In the genomic region with DNA sequence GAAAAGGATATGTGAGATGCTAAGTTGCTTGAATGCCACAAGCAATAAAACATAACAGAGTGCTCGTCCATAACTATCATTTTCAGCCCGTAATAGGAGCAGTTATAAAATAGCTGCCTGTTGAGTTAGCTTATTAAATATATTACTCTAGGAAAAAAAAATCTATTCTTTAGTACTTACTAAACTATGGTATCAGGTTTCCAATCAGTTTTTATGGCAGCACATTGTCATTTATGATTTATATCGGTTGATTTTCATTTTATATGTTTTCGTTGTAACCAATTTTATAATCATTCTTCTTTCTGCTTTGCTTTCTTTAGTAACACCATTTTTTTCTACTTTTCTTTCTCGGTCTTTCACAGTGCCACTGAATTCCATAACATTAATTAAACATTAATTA, we compare ENCODE assay signal across 31 cellular contexts. TPM values are rescaled to one million over a fixed set of nuclear protein-coding genes. Genes with fewer than 3 reads are reported as not detected.
"Had no signal": no experiment of that assay in that cellular context is flagged by ENCODE, and none has a peak within 500 bp of the region (broad histone marks: within the 10 kb centered on the region; RNA-seq: fewer than 3 reads in every experiment).

No MANE protein-coding gene starts in this region.

- H3K4me3 Mint-ChIP-seq: activated CD4-positive, alpha-beta memory T cell treated with anti-CD3 and anti-CD28 coated beads for 36 hours; activated CD4-positive, alpha-beta T cell treated with anti-CD3 and anti-CD28 coated beads for 36 hours; activated CD4-positive, alpha-beta T cell treated with anti-CD3 and anti-CD28 coated beads, Interleukin-2, amount 10 ng/mL, durations not matched to agents 24 days and 14 days; activated CD8-positive, alpha-beta memory T cell treated with anti-CD3 and anti-CD28 coated beads, Interleukin-2, amount 10 ng/mL, durations not matched to agents 7 days and 5 days; activated CD8-positive, alpha-beta T cell treated with anti-CD3 and anti-CD28 coated beads, Interleukin-2, amount 10 ng/mL, durations not matched to agents 7 days and 5 days; activated naive CD4-positive, alpha-beta T cell treated with anti-CD3 and anti-CD28 coated beads for 36 hours; activated naive CD4-positive, alpha-beta T cell treated with anti-CD3 and anti-CD28 coated beads, Interleukin-2, amount 50 U/mL, for 24 hours; activated naive CD8-positive, alpha-beta T cell treated with anti-CD3 and anti-CD28 coated beads for 36 hours; activated naive CD8-positive, alpha-beta T cell treated with anti-CD3 and anti-CD28 coated beads, Interleukin-2, amount 50 U/mL, for 24 hours; activated T-helper 1 cell treated with anti-CD3 and anti-CD28 coated beads, Interleukin-12 subunit alpha, Interleukin-12 subunit beta, Interleukin-2, Interleukin-4 antibody, amounts not matched to agents 30 ng/mL and 10 ng/mL and 1 ng/mL, durations not matched to agents 14 hours and 24 hours and 36 hours had no signal

- H3K27me3 ChIP-seq: adrenal gland, body of pancreas, colonic mucosa had no signal

- H3K4me1 Mint-ChIP-seq: activated CD4-positive, alpha-beta T cell treated with anti-CD3 and anti-CD28 coated beads for 36 hours; activated CD4-positive, alpha-beta T cell treated with anti-CD3 and anti-CD28 coated beads, Interleukin-2, amount 10 ng/mL, durations not matched to agents 24 days and 14 days; activated CD8-positive, alpha-beta memory T cell treated with anti-CD3 and anti-CD28 coated beads, Interleukin-2, amount 10 ng/mL, durations not matched to agents 7 days and 5 days; activated naive CD4-positive, alpha-beta T cell treated with anti-CD3 and anti-CD28 coated beads, Interleukin-2, amount 50 U/mL, for 24 hours; activated naive CD8-positive, alpha-beta T cell treated with anti-CD3 and anti-CD28 coated beads for 36 hours; activated naive CD8-positive, alpha-beta T cell treated with anti-CD3 and anti-CD28 coated beads, Interleukin-2, amount 50 U/mL, for 24 hours had no signal

- H3K4me3 ChIP-seq: adrenal gland, body of pancreas, colonic mucosa had no signal

- H3K27ac Mint-ChIP-seq: activated CD4-positive, alpha-beta memory T cell treated with anti-CD3 and anti-CD28 coated beads for 36 hours; activated CD4-positive, alpha-beta T cell treated with anti-CD3 and anti-CD28 coated beads for 36 hours; activated CD4-positive, alpha-beta T cell treated with anti-CD3 and anti-CD28 coated beads, Interleukin-2, amount 10 ng/mL, durations not matched to agents 24 days and 14 days; activated CD8-positive, alpha-beta memory T cell treated with anti-CD3 and anti-CD28 coated beads, Interleukin-2, amount 10 ng/mL, durations not matched to agents 7 days and 5 days; activated CD8-positive, alpha-beta T cell treated with anti-CD3 and anti-CD28 coated beads, Interleukin-2, amount 10 ng/mL, durations not matched to agents 7 days and 5 days; activated naive CD4-positive, alpha-beta T cell treated with anti-CD3 and anti-CD28 coated beads for 36 hours; activated naive CD4-positive, alpha-beta T cell treated with anti-CD3 and anti-CD28 coated beads, Interleukin-2, amount 50 U/mL, for 24 hours; activated naive CD8-positive, alpha-beta T cell treated with anti-CD3 and anti-CD28 coated beads for 36 hours; activated naive CD8-positive, alpha-beta T cell treated with anti-CD3 and anti-CD28 coated beads, Interleukin-2, amount 50 U/mL, for 24 hours; activated T-helper 1 cell treated with anti-CD3 and anti-CD28 coated beads, Interleukin-12 subunit alpha, Interleukin-12 subunit beta, Interleukin-2, Interleukin-4 antibody, amounts not matched to agents 30 ng/mL and 10 ng/mL and 1 ng/mL, durations not matched to agents 14 hours and 24 hours and 36 hours; activated T-helper 2 cell treated with anti-CD3 and anti-CD28 coated beads, Interferon-gamma antibody, Interleukin-2, Interleukin-4, amounts not matched to agents 10 μg/mL and 5 μg/mL and 100 μg/mL, durations not matched to agents 14 hours and 24 hours and 36 hours had no signal

- H3K36me3 Mint-ChIP-seq: activated CD4-positive, alpha-beta memory T cell treated with anti-CD3 and anti-CD28 coated beads for 36 hours; activated CD8-positive, alpha-beta memory T cell treated with anti-CD3 and anti-CD28 coated beads, Interleukin-2, amount 10 ng/mL, durations not matched to agents 7 days and 5 days; activated naive CD4-positive, alpha-beta T cell treated with anti-CD3 and anti-CD28 coated beads, Interleukin-2, amount 50 U/mL, for 24 hours; activated naive CD8-positive, alpha-beta T cell treated with anti-CD3 and anti-CD28 coated beads for 36 hours had no signal

- H3K9me3 ChIP-seq: adrenal gland, body of pancreas, colonic mucosa had no signal

- H3K27ac ChIP-seq: adrenal gland, body of pancreas, colonic mucosa, epithelial cell of prostate had no signal

- H3K4me1 ChIP-seq: adrenal gland, body of pancreas, colonic mucosa had no signal

- H3K9me3 Mint-ChIP-seq: activated CD4-positive, alpha-beta memory T cell treated with anti-CD3 and anti-CD28 coated beads for 36 hours; activated CD4-positive, alpha-beta T cell treated with anti-CD3 and anti-CD28 coated beads, Interleukin-2, amount 10 ng/mL, durations not matched to agents 24 days and 14 days; activated naive CD4-positive, alpha-beta T cell treated with anti-CD3 and anti-CD28 coated beads for 36 hours; activated naive CD4-positive, alpha-beta T cell treated with anti-CD3 and anti-CD28 coated beads, Interleukin-2, amount 50 U/mL, for 24 hours; activated T-helper 1 cell treated with anti-CD3 and anti-CD28 coated beads, Interleukin-12 subunit alpha, Interleukin-12 subunit beta, Interleukin-2, Interleukin-4 antibody, amounts not matched to agents 30 ng/mL and 10 ng/mL and 1 ng/mL, durations not matched to agents 14 hours and 24 hours and 36 hours had no signal

- H3K36me3 ChIP-seq: adrenal gland had no signal

- DNase-seq: activated CD4-positive, alpha-beta memory T cell treated with anti-CD3 and anti-CD28 coated beads for 36 hours; activated CD4-positive, alpha-beta T cell treated with anti-CD3 and anti-CD28 coated beads for 36 hours; activated CD4-positive, alpha-beta T cell treated with anti-CD3 and anti-CD28 coated beads, Interleukin-2, amount 10 ng/mL, durations not matched to agents 24 days and 14 days; activated CD4-positive, CD25-positive, alpha-beta regulatory T cell; activated CD4-positive, CD25-positive, alpha-beta regulatory T cell treated with anti-CD3 and anti-CD28 coated beads, Interleukin-2, amount 50 U/mL, for 72 hours; activated CD8-positive, alpha-beta memory T cell treated with anti-CD3 and anti-CD28 coated beads, Interleukin-2, amount 10 ng/mL, durations not matched to agents 7 days and 5 days; activated CD8-positive, alpha-beta memory T cell treated with anti-CD3 and anti-CD28 coated beads, Interleukin-2, amount 50 U/mL, for 4 hours; activated CD8-positive, alpha-beta T cell treated with anti-CD3 and anti-CD28 coated beads, Interleukin-2, amount 10 ng/mL, durations not matched to agents 7 days and 5 days; activated effector memory CD4-positive, alpha-beta T cell treated with anti-CD3 and anti-CD28 coated beads, Interleukin-2, amount 50 U/mL, for 16 hours; activated naive CD4-positive, alpha-beta T cell treated with anti-CD3 and anti-CD28 coated beads for 36 hours; activated naive CD8-positive, alpha-beta T cell treated with anti-CD3 and anti-CD28 coated beads for 36 hours; activated naive CD8-positive, alpha-beta T cell treated with anti-CD3 and anti-CD28 coated beads, Interleukin-2, amount 50 U/mL, for 24 hours; activated T-cell treated with anti-CD3 and anti-CD28 coated beads, Interleukin-2, amount 50 U/mL, for 1 hour; activated T-cell treated with anti-CD3 and anti-CD28 coated beads, Interleukin-2, amount 50 U/mL, for 48 hours; adrenal gland; amygdala; aorta; body of pancreas; central memory CD4-positive, alpha-beta T cell; cerebellar nuclear complex; colonic mucosa; effector CD8-positive, alpha-beta T cell; foreskin fibroblast; T-helper 2 cell had no signal

- ATAC-seq: activated CD4-positive, alpha-beta T cell treated with anti-CD3 and anti-CD28 coated beads for 36 hours; activated CD8-positive, alpha-beta memory T cell treated with anti-CD3 and anti-CD28 coated beads, Interleukin-2, amount 10 ng/mL, durations not matched to agents 7 days and 5 days; activated CD8-positive, alpha-beta T cell treated with anti-CD3 and anti-CD28 coated beads, Interleukin-2, amount 10 ng/mL, durations not matched to agents 7 days and 5 days; activated naive CD8-positive, alpha-beta T cell treated with anti-CD3 and anti-CD28 coated beads, Interleukin-2, amount 50 U/mL, for 24 hours; body of pancreas; esophagus mucosa had no signal

- H3K27me3 Mint-ChIP-seq: activated CD4-positive, alpha-beta memory T cell treated with anti-CD3 and anti-CD28 coated beads for 36 hours; activated CD4-positive, alpha-beta T cell treated with anti-CD3 and anti-CD28 coated beads, Interleukin-2, amount 10 ng/mL, durations not matched to agents 24 days and 14 days; activated CD8-positive, alpha-beta memory T cell treated with anti-CD3 and anti-CD28 coated beads, Interleukin-2, amount 10 ng/mL, durations not matched to agents 7 days and 5 days; activated naive CD4-positive, alpha-beta T cell treated with anti-CD3 and anti-CD28 coated beads, Interleukin-2, amount 50 U/mL, for 24 hours; activated naive CD8-positive, alpha-beta T cell treated with anti-CD3 and anti-CD28 coated beads for 36 hours; activated naive CD8-positive, alpha-beta T cell treated with anti-CD3 and anti-CD28 coated beads, Interleukin-2, amount 50 U/mL, for 24 hours had no signal

RNA-seq across cellular contexts. Expression of a gene that starts 51.9 kb away (rescaled TPM):
- total RNA-seq: activated CD4-positive, alpha-beta memory T cell treated with anti-CD3 and anti-CD28 coated beads for 36 hours; activated CD4-positive, alpha-beta T cell treated with anti-CD3 and anti-CD28 coated beads for 36 hours; activated CD4-positive, alpha-beta T cell treated with anti-CD3 and anti-CD28 coated beads, Interleukin-2, amount 10 ng/mL, durations not matched to agents 24 days and 14 days; activated CD8-positive, alpha-beta memory T cell treated with anti-CD3 and anti-CD28 coated beads for 36 hours; activated CD8-positive, alpha-beta memory T cell treated with anti-CD3 and anti-CD28 coated beads, Interleukin-2, amount 10 ng/mL, durations not matched to agents 7 days and 5 days; activated CD8-positive, alpha-beta T cell treated with anti-CD3 and anti-CD28 coated beads, Interleukin-2, amount 10 ng/mL, durations not matched to agents 7 days and 5 days; activated naive CD4-positive, alpha-beta T cell treated with anti-CD3 and anti-CD28 coated beads for 36 hours; activated naive CD8-positive, alpha-beta T cell treated with anti-CD3 and anti-CD28 coated beads for 36 hours; activated T-helper 1 cell treated with anti-CD3 and anti-CD28 coated beads, Interleukin-12 subunit alpha, Interleukin-12 subunit beta, Interleukin-2, Interleukin-4 antibody, amounts not matched to agents 30 ng/mL and 10 ng/mL and 1 ng/mL, durations not matched to agents 14 hours and 24 hours and 36 hours; activated T-helper 2 cell treated with anti-CD3 and anti-CD28 coated beads, Interferon-gamma antibody, Interleukin-2, Interleukin-4, amounts not matched to agents 10 μg/mL and 5 μg/mL and 100 μg/mL, durations not matched to agents 14 hours and 24 hours and 36 hours; T-helper 1 cell treated with Interleukin-12 subunit alpha and Interleukin-12 subunit beta and Interleukin-4 antibody, amounts not matched to agents 30 ng/mL and 1 ng/mL, for 36 hours had no signal
